ENCODE assay signal across 22 cellular contexts in genomic region chr7:859368-860030, GRCh38.
"Had no signal": no experiment of that assay in that cellular context is flagged by ENCODE, and none has a peak within 500 bp of the region (broad histone marks: within the 10 kb centered on the region; RNA-seq: fewer than 3 reads in every experiment).

No MANE protein-coding gene starts in this region.

- H3K4me3 Mint-ChIP-seq: activated B cell treated with CpG ODN at 0.5 μM for 24 hours; activated CD4-positive, alpha-beta memory T cell treated with anti-CD3 and anti-CD28 coated beads, Interleukin-2, amount 10 ng/mL, durations not matched to agents 7 days and 5 days; activated CD8-positive, alpha-beta memory T cell treated with anti-CD3 and anti-CD28 coated beads, Interleukin-2, amount 10 ng/mL, durations not matched to agents 7 days and 5 days; activated naive CD8-positive, alpha-beta T cell treated with anti-CD3 and anti-CD28 coated beads, Interleukin-2, amount 50 U/mL, for 24 hours; central memory CD8-positive, alpha-beta T cell; neural progenitor cell; T-helper 1 cell treated with Interleukin-12 subunit alpha and Interleukin-12 subunit beta and Interleukin-4 antibody, amounts not matched to agents 30 μg/mL and 1 μg/mL, for 36 hours had no signal

- H3K27ac ChIP-seq: brain microvascular endothelial cell, coronary artery, heart right ventricle, neural progenitor cell, pancreas, spleen had no signal

- H3K27ac Mint-ChIP-seq: activated B cell treated with CpG ODN at 0.5 μM for 24 hours; activated CD4-positive, alpha-beta memory T cell treated with anti-CD3 and anti-CD28 coated beads, Interleukin-2, amount 10 ng/mL, durations not matched to agents 7 days and 5 days; activated CD8-positive, alpha-beta memory T cell treated with anti-CD3 and anti-CD28 coated beads, Interleukin-2, amount 10 ng/mL, durations not matched to agents 7 days and 5 days; activated naive CD8-positive, alpha-beta T cell treated with anti-CD3 and anti-CD28 coated beads, Interleukin-2, amount 50 U/mL, for 24 hours; activated T-helper 2 cell treated with anti-CD3 and anti-CD28 coated beads, Interferon-gamma antibody, Interleukin-2, Interleukin-4, amounts not matched to agents 10 μg/mL and 5 μg/mL and 100 μg/mL, durations not matched to agents 14 hours and 24 hours and 36 hours; T-helper 1 cell treated with Interleukin-12 subunit alpha and Interleukin-12 subunit beta and Interleukin-4 antibody, amounts not matched to agents 30 μg/mL and 1 μg/mL, for 36 hours had no signal

- H3K9me3 Mint-ChIP-seq: activated B cell treated with CpG ODN at 0.5 μM for 24 hours; activated CD4-positive, alpha-beta memory T cell treated with anti-CD3 and anti-CD28 coated beads, Interleukin-2, amount 10 ng/mL, durations not matched to agents 7 days and 5 days; activated naive CD8-positive, alpha-beta T cell treated with anti-CD3 and anti-CD28 coated beads, Interleukin-2, amount 50 U/mL, for 24 hours; activated T-helper 2 cell treated with anti-CD3 and anti-CD28 coated beads, Interferon-gamma antibody, Interleukin-2, Interleukin-4, amounts not matched to agents 10 μg/mL and 5 μg/mL and 100 μg/mL, durations not matched to agents 14 hours and 24 hours and 36 hours; central memory CD8-positive, alpha-beta T cell; neural progenitor cell; T-helper 1 cell treated with Interleukin-12 subunit alpha and Interleukin-12 subunit beta and Interleukin-4 antibody, amounts not matched to agents 30 μg/mL and 1 μg/mL, for 36 hours had no signal

- H3K4me2 ChIP-seq: neural progenitor cell had no signal

- ATAC-seq: activated CD8-positive, alpha-beta memory T cell treated with anti-CD3 and anti-CD28 coated beads, Interleukin-2, amount 10 ng/mL, durations not matched to agents 7 days and 5 days; activated naive CD8-positive, alpha-beta T cell treated with anti-CD3 and anti-CD28 coated beads, Interleukin-2, amount 50 U/mL, for 24 hours; gastroesophageal sphincter; pancreas had no signal

- H3K4me1 Mint-ChIP-seq: activated B cell treated with CpG ODN at 0.5 μM for 24 hours; activated CD4-positive, alpha-beta memory T cell treated with anti-CD3 and anti-CD28 coated beads, Interleukin-2, amount 10 ng/mL, durations not matched to agents 7 days and 5 days; activated CD8-positive, alpha-beta memory T cell treated with anti-CD3 and anti-CD28 coated beads, Interleukin-2, amount 10 ng/mL, durations not matched to agents 7 days and 5 days; activated naive CD8-positive, alpha-beta T cell treated with anti-CD3 and anti-CD28 coated beads, Interleukin-2, amount 50 U/mL, for 24 hours; central memory CD8-positive, alpha-beta T cell had no signal

- FAIRE-seq: endometrium, pancreas had no signal

- H3K27me3 ChIP-seq: brain microvascular endothelial cell, gastroesophageal sphincter, heart right ventricle, neural progenitor cell, pancreas, sigmoid colon, spleen had no signal

- DNase-seq: activated B cell treated with CpG ODN at 0.5 μM for 24 hours; activated CD4-positive, alpha-beta memory T cell treated with anti-CD3 and anti-CD28 coated beads, Interleukin-2, amount 10 ng/mL, durations not matched to agents 7 days and 5 days; activated CD4-positive, alpha-beta T cell treated with anti-CD3 and anti-CD28 coated beads for 48 hours; activated CD8-positive, alpha-beta memory T cell treated with anti-CD3 and anti-CD28 coated beads, Interleukin-2, amount 10 ng/mL, durations not matched to agents 7 days and 5 days; activated naive CD4-positive, alpha-beta T cell treated with Interleukin-2 at 50 U/mL for 16 hours; activated naive CD8-positive, alpha-beta T cell treated with anti-CD3 and anti-CD28 coated beads, Interleukin-2, amount 50 U/mL, for 24 hours; brain microvascular endothelial cell; heart right ventricle; left cardiac atrium; midbrain; sigmoid colon; spleen; stimulated activated CD8-positive, alpha-beta memory T cell treated with anti-CD3 and anti-CD28 coated beads, Interleukin-4, amount 100 ng/mL, for 48 hours; stimulated activated naive CD4-positive, alpha-beta T cell had no signal

- H3K9ac ChIP-seq: neural progenitor cell had no signal

- H2AFZ ChIP-seq: neural progenitor cell had no signal

- H3K36me3 ChIP-seq: neural progenitor cell had no signal

- H3K4me1 ChIP-seq: heart right ventricle, pancreas, sigmoid colon, spleen had no signal

- H3K27me3 Mint-ChIP-seq: activated B cell treated with CpG ODN at 0.5 μM for 24 hours; activated CD4-positive, alpha-beta memory T cell treated with anti-CD3 and anti-CD28 coated beads, Interleukin-2, amount 10 ng/mL, durations not matched to agents 7 days and 5 days; activated CD8-positive, alpha-beta memory T cell treated with anti-CD3 and anti-CD28 coated beads, Interleukin-2, amount 10 ng/mL, durations not matched to agents 7 days and 5 days; activated naive CD8-positive, alpha-beta T cell treated with anti-CD3 and anti-CD28 coated beads, Interleukin-2, amount 50 U/mL, for 24 hours; central memory CD8-positive, alpha-beta T cell had no signal

- H3K4me3 ChIP-seq: coronary artery, gastroesophageal sphincter, heart right ventricle, neural progenitor cell, pancreas, sigmoid colon, spleen had no signal

- H3K9me3 ChIP-seq: gastroesophageal sphincter, heart right ventricle, pancreas, sigmoid colon, spleen had no signal
